Comparison of ENCODE assay signal across 19 cellular contexts in the genomic region with DNA sequence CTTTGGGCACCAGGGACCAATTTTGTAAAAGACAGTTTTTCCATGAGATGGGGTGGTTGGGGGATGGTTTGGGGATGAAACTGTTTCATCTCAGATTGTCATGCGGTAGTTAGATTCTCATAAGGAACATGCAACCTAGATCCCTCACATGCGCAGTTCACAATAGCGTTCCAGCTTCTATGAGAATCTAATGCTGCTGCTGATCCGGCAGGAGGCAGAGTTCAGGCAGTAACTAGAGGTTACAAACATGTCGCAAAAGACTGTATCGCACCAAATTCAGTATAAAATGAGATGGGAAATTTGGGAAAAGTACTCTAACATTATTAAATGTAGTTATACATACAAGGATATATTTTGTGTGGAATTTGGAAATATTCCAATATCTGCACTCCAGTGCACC.
"Had no signal": no experiment of that assay in that cellular context is flagged by ENCODE, and none has a peak within 500 bp of the region (broad histone marks: within the 10 kb centered on the region; RNA-seq: fewer than 3 reads in every experiment).

No MANE protein-coding gene starts in this region.

- H3K27me3 ChIP-seq: Peyer's patch, SJCRH30 had no signal

- H3K27ac ChIP-seq: HL-60, PC-9, Peyer's patch, SJCRH30, SK-N-MC had no signal

- DNase-seq: KBM-7; MV-4-11; NCI-H1048; NCI-H1105; NCI-H1417 treated with DMSO at 0.1 percent for 48 hours; NCI-H146; NCI-H1694 treated with DMSO at 0.1 percent for 48 hours; NCI-H1930; NCI-H2171 treated with DMSO at 0.1 percent for 48 hours; NCI-H345; NCI-H446 treated with DMSO at 0.1 percent for 48 hours; NCI-H510A treated with DMSO at 0.1 percent for 48 hours; NK-92 treated with Interleukin-12 subunit alpha and Interleukin-12 subunit beta, amount 100 ng/mL, for 24 hours; PC-9; Peyer's patch; SHP77 treated with DMSO at 0.1 percent for 48 hours; SJCRH30 had no signal

- H3K36me3 ChIP-seq: Peyer's patch, SJCRH30 had no signal

- H3K4me3 ChIP-seq: PC-9, Peyer's patch, SJCRH30, SK-N-MC had no signal

- H3K9me3 ChIP-seq: SJCRH30 had no signal
